8 cellular contexts compared by ENCODE assay signal in genomic region chr17:13594762-13595697, GRCh38. TPM values are rescaled to one million over a fixed set of nuclear protein-coding genes. Genes with fewer than 3 reads are reported as not detected.
A peak's percentile ranks its signal among the peaks of the same experiment; 100 is the strongest.
DNase-seq lines count a peak whose midpoint lies in the region; ATAC-seq and TF ChIP-seq lines count a peak whose summit lies in the region.

No MANE protein-coding gene starts in this region.

- H3F3A ChIP-seq in neural progenitor cell (ENCODE audit: low read depth): peaks cover 11% of the 10 kb centered on the region

- H3K4me1 Mint-ChIP-seq in activated T-cell treated with anti-CD3 and anti-CD28 coated beads, Interleukin-2, amount 50 U/mL, for 4 hours (ENCODE audit: low read depth): peaks cover 4% of the 10 kb centered on the region
- peaks cover 30% of the 10 kb centered on the region for H3K4me1 Mint-ChIP-seq in neural progenitor cell

- TF ChIP-seq CTCF in HL-60 (IDR thresholded peaks at IDR 0.05; ENCODE audit: insufficient read depth, low read length) (peak; percentile 21), Panc1 (IDR thresholded peaks at IDR 0.05) (peak; percentile 85), fibroblast of lung (conservative IDR thresholded peaks at IDR 0.05 in 1 of 2, IDR thresholded peaks at IDR 0.05 in 1 of 2; ENCODE audit: low read depth in 1 of 2, low read length in 2 of 2) (peak; percentile 90 to 94), neural progenitor cell (IDR thresholded peaks at IDR 0.05) (peak; percentile 96)

- no peaks in the 10 kb centered on the region for H3K9me3 Mint-ChIP-seq in activated T-cell treated with anti-CD3 and anti-CD28 coated beads, Interleukin-2, amount 50 U/mL, for 4 hours
- H3K9me3 Mint-ChIP-seq in neural progenitor cell: no peaks in the 10 kb centered on the region

- no TSS peak for BruUV-seq in Panc1 (replicated peaks; lab: Mats Ljungman, UMichigan)

- H3K27me3 Mint-ChIP-seq in activated T-cell treated with anti-CD3 and anti-CD28 coated beads, Interleukin-2, amount 50 U/mL, for 4 hours (ENCODE audit: low read depth): peaks cover 25% of the 10 kb centered on the region
- H3K27me3 Mint-ChIP-seq in neural progenitor cell (ENCODE audit: insufficient read depth, low read depth): peaks cover 5% of the 10 kb centered on the region

- H3K9ac ChIP-seq in fibroblast of lung (ENCODE audit: insufficient read depth, low read length): no peak overlapping the region
- no peak overlapping the region for H3K9ac ChIP-seq in neural progenitor cell

- peak overlapping the region; percentile 75 for H3K4me2 ChIP-seq in fibroblast of lung (ENCODE audit: extremely low read depth, insufficient read depth, low read length)
- H3K4me2 ChIP-seq in neural progenitor cell: no peak overlapping the region

- H3K79me2 ChIP-seq in fibroblast of lung (ENCODE audit: control insufficient read depth, insufficient read depth, low read length) (peaks cover 88% of the 10 kb centered on the region), neural progenitor cell (ENCODE audit: low read depth) (no peaks in the 10 kb centered on the region)

- H4K20me1 ChIP-seq in fibroblast of lung (ENCODE audit: control insufficient read depth, extremely low read depth, insufficient read depth, low read length) (no peaks in the 10 kb centered on the region), neural progenitor cell (ENCODE audit: low read depth) (peaks cover 6% of the 10 kb centered on the region)

- H3K36me3 ChIP-seq in Panc1 (ENCODE audit: control insufficient read depth, insufficient read depth, low read length) (no peaks in the 10 kb centered on the region), fibroblast of lung (ENCODE audit: control insufficient read depth, insufficient read depth, low read length) (no peaks in the 10 kb centered on the region), neural progenitor cell (no peaks in the 10 kb centered on the region)

- H3K9me3 ChIP-seq in Panc1 (ENCODE audit: control insufficient read depth, insufficient read depth, low read depth, low read length) (no peaks in the 10 kb centered on the region), fibroblast of lung (ENCODE audit: control insufficient read depth, insufficient read depth, low read depth, low read length) (no peaks in the 10 kb centered on the region), neural progenitor cell (ENCODE audit: low read depth) (no peaks in the 10 kb centered on the region)

- H3K4me1 ChIP-seq in Panc1 (ENCODE audit: control insufficient read depth, insufficient read depth, low read length): no peaks in the 10 kb centered on the region
- no peaks in the 10 kb centered on the region for H3K4me1 ChIP-seq in fibroblast of lung (ENCODE audit: control insufficient read depth, extremely low read depth, insufficient read depth, low read length)
- peaks cover 18% of the 10 kb centered on the region for H3K4me1 ChIP-seq in neural progenitor cell

- intact Hi-C loops in Panc1 (cut with micrococcal nuclease; ENCODE audit: unreplicated experiment): loop anchor here (5.0 kb wide), 2 partner anchors 712 to 1332 kb away; no protein-coding TSS in a partner anchor

- H2AFZ ChIP-seq in fibroblast of lung (ENCODE audit: low read length) (no peak overlapping the region), neural progenitor cell (replicated peaks) (no peak overlapping the region)

- no peak overlapping the region for H3K4me3 Mint-ChIP-seq in activated T-cell treated with anti-CD3 and anti-CD28 coated beads, Interleukin-2, amount 50 U/mL, for 4 hours
- H3K4me3 Mint-ChIP-seq in neural progenitor cell: no peak overlapping the region

- H3K4me3 ChIP-seq in HL-60 (replicated peaks; ENCODE audit: insufficient read depth, low read length) (no peak overlapping the region), Panc1 (ENCODE audit: low read depth in 2 of 2, low read length in 2 of 2) (no peak overlapping the region), fibroblast of lung (replicated peaks in 1 of 4; ENCODE audit: control extremely low read depth in 1 of 4, insufficient read depth in 1 of 4, low read depth in 3 of 4, low read length in 4 of 4) (peak overlapping the region in 3 of 4 experiments; percentile 43 to 98 (median 91)), neural progenitor cell (no peak overlapping the region)

- no peak overlapping the region for H3K27ac Mint-ChIP-seq in neural progenitor cell

- H3K27me3 ChIP-seq in HL-60 (ENCODE audit: insufficient read depth, poor library complexity, severe bottlenecking) (no peaks in the 10 kb centered on the region), Panc1 (ENCODE audit: control insufficient read depth, insufficient read depth, low read length) (peaks cover 8% of the 10 kb centered on the region; the same call in 1 of the 2 replicates), fibroblast of lung (ENCODE audit: control insufficient read depth, insufficient read depth, low read length) (no peaks in the 10 kb centered on the region), neural progenitor cell (peaks cover 13% of the 10 kb centered on the region)

- no peaks in the 10 kb centered on the region for H3K36me3 Mint-ChIP-seq in activated T-cell treated with anti-CD3 and anti-CD28 coated beads, Interleukin-2, amount 50 U/mL, for 4 hours (ENCODE audit: insufficient read depth)
- no peaks in the 10 kb centered on the region for H3K36me3 Mint-ChIP-seq in neural progenitor cell

- POLR2A ChIA-PET in Panc1 (lab: Charles Lee): no interaction called here

- peak; percentile 72 for ATAC-seq in Panc1
- ATAC-seq in activated T-cell treated with anti-CD3 and anti-CD28 coated beads, Interleukin-2, amount 50 U/mL, for 4 hours: peak; percentile 70 to 76

- CTCF ChIA-PET in Panc1 (lab: Charles Lee): interaction anchor here (0.6 kb wide), 1 partner anchor 172 kb away, joined by 6 read pairs; no protein-coding TSS in a partner anchor

- in situ Hi-C loops in Panc1 (cut with HindIII; ENCODE audit: low pct_unique_long_range_greater_than_20kb, low sequenced_read_pairs): no loop called here

- H3K27ac ChIP-seq in HL-60 (replicated peaks): no peak overlapping the region
- no peak overlapping the region for H3K27ac ChIP-seq in Panc1 (ENCODE audit: low read length)
- H3K27ac ChIP-seq in fibroblast of lung (ENCODE audit: insufficient read depth, low read length): peak overlapping the region; percentile 58
- H3K27ac ChIP-seq in neural progenitor cell: no peak overlapping the region
- H3K27ac ChIP-seq in substantia nigra (ENCODE audit: low read depth, low read length, poor library complexity, severe bottlenecking): no peak overlapping the region

- DNase-seq in EL (peak; percentile 85), HL-60 (ENCODE audit: low read depth in 1 of 2, low spot score in 1 of 2) (peak; percentile 13 to 61), Panc1 (ENCODE audit: low read depth, low spot score) (peak; percentile 39), fibroblast of lung (ENCODE audit: low read depth in 2 of 2) (peak; percentile 86 to 94), neural progenitor cell (ENCODE audit: low spot score) (peak; percentile 90), substantia nigra (lab: John Stamatoyannopoulos, UW) (peak in 39 of 49 donors; percentile 2 to 75 (median 43)), DMS153 (lab: John Stamatoyannopoulos, UW) (no peak)
- DNase-seq in activated T-cell treated with anti-CD3 and anti-CD28 coated beads, Interleukin-2, amount 50 U/mL, for 4 hours: peak; percentile 84

RNA-seq across cellular contexts. Expression of gene HS3ST3A1, which starts 6.7 kb away (rescaled TPM):
- total RNA-seq in Panc1 (2021; ENCODE audit: unreplicated experiment) (0.31 TPM), fibroblast of lung (28.5 and 48.7 TPM in 2 replicates), neural progenitor cell (ENCODE audit: low replicate concordance) (3.0 and 8.4 TPM in 2 replicates)
- not detected for polyA plus RNA-seq in Panc1 (2012; ENCODE audit: insufficient read length)
- total RNA-seq in activated T-cell treated with anti-CD3 and anti-CD28 coated beads, Interleukin-2, amount 50 U/mL, for 4 hours: under 1 TPM in 1 of 3 donors, not detected in 2; 0.27 TPM
- 2.4 and 13.1 TPM in 2 replicates for polyA plus RNA-seq in fibroblast of lung
- polyA plus RNA-seq in fibroblast of lung (2012): 3.3 and 25.2 TPM in 2 replicates
- polyA minus RNA-seq in fibroblast of lung (ENCODE audit: low replicate concordance): 1.2 and 4.0 TPM in 2 replicates

Comparison
In these comparisons a context has a peak if more than half of its experiments do, and no peak if none do; other contexts are left out.
1. H3K4me3 ChIP-seq: peak in fibroblast of lung (3 of 4); none in HL-60 (single experiment), Panc1 (0 of 2) and neural progenitor cell (single experiment).
2. CTCF ChIP-seq: peak in every context shown above with its lines; median percentile 96 in neural progenitor cell; 92 in fibroblast of lung; 85 in Panc1; 21 in HL-60.